8 cellular contexts compared by ENCODE assay signal in the genomic region with DNA sequence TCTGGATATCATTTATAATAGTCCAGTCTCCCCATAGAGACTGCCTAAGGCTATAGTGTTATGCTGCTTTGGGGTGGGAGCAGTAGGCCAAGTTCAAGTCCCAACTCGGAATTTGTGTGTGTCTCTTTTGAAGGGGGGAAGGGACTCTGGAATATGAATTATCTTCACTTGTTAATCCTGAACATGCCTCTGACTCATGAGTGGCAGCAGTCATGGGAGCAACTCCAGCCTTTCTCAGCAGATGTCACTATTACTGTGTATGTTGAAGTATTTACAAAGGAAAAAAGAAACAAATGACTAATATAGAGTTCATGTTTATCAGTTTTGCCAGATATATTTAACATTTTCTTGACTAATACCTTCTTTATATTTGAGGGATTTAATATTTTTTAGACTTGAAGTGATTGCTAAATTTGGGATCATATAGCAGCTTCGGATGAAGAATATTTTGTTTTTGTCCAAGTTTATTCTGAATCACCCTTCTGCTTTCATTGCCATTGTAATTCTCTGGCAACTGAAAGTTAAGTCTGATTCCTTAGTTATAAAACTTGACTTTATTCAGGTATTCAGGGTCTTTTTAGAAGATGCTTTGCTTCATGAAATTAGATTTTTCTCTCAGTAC. TPM values are rescaled to one million over a fixed set of nuclear protein-coding genes. Genes with fewer than 3 reads are reported as not detected.
DNase-seq lines count a peak whose midpoint lies in the region; ATAC-seq and TF ChIP-seq lines count a peak whose summit lies in the region.

No MANE protein-coding gene starts in this region.

- peak; percentile 72 for TF ChIP-seq CTCF in epithelial cell of esophagus (IDR thresholded peaks at IDR 0.05; ENCODE audit: insufficient read depth, low read depth, low read length, missing control alignments)

- H3K4me3 ChIP-seq in epithelial cell of esophagus (ENCODE audit: low read length) (no peak overlapping the region), Karpas-422 (ENCODE audit: low read length) (no peak overlapping the region)

- 0 out of 2 replicates have a peak, but pooled peaks cover 3% of the 10 kb centered on the region for H3K79me2 ChIP-seq in Karpas-422 (ENCODE audit: low read length)

- no peak overlapping the region for H3K27ac ChIP-seq in Karpas-422 (ENCODE audit: low read length)

- H3K36me3 Mint-ChIP-seq in activated CD4-positive, alpha-beta T cell treated with anti-CD3 and anti-CD28 coated beads, Interleukin-2, amount 10 ng/mL, durations not matched to agents 24 days and 14 days (ENCODE audit: low read depth) = peaks cover 55% of the 10 kb centered on the region

- no peak overlapping the region for H3K9ac ChIP-seq in Karpas-422 (ENCODE audit: low read length)

- peaks cover 85% of the 10 kb centered on the region; the same call in 1 of the 2 replicates for H3K36me3 ChIP-seq in Karpas-422 (ENCODE audit: insufficient read depth, low read length)

- 0 out of 2 replicates have a peak, but pooled peaks cover 7% of the 10 kb centered on the region for H4K20me1 ChIP-seq in Karpas-422 (ENCODE audit: insufficient read depth, low read depth, low read length)

- ATAC-seq in HG03460 (IDR thresholded peaks at IDR 0.05; ENCODE audit: unreplicated experiment) = no peak

- H3K27me3 ChIP-seq in Karpas-422 (ENCODE audit: low read length) = no peaks in the 10 kb centered on the region

- intact Hi-C loops in activated CD4-positive, alpha-beta T cell treated with anti-CD3 and anti-CD28 coated beads, Interleukin-2, amount 10 ng/mL, durations not matched to agents 24 days and 14 days (cut with micrococcal nuclease) = loop anchor here (1.0 to 5.0 kb wide), 2 partner anchors 101 to 157 kb away; no protein-coding TSS in a partner anchor

- no peak overlapping the region for H3K4me3 Mint-ChIP-seq in activated CD4-positive, alpha-beta T cell treated with anti-CD3 and anti-CD28 coated beads, Interleukin-2, amount 10 ng/mL, durations not matched to agents 24 days and 14 days

- H3K4me2 ChIP-seq in Karpas-422 (ENCODE audit: low read depth, low read length, poor library complexity, severe bottlenecking) = no peak overlapping the region

- H3K4me1 Mint-ChIP-seq in activated CD4-positive, alpha-beta T cell treated with anti-CD3 and anti-CD28 coated beads, Interleukin-2, amount 10 ng/mL, durations not matched to agents 24 days and 14 days = peaks cover 23% of the 10 kb centered on the region

- H3K27ac Mint-ChIP-seq in activated CD4-positive, alpha-beta T cell treated with anti-CD3 and anti-CD28 coated beads, Interleukin-2, amount 10 ng/mL, durations not matched to agents 24 days and 14 days = no peak overlapping the region

- H3K27me3 Mint-ChIP-seq in activated CD4-positive, alpha-beta T cell treated with anti-CD3 and anti-CD28 coated beads, Interleukin-2, amount 10 ng/mL, durations not matched to agents 24 days and 14 days = no peaks in the 10 kb centered on the region

- peak; percentile 71 for DNase-seq in activated CD4-positive, alpha-beta T cell treated with anti-CD3 and anti-CD28 coated beads, Interleukin-2, amount 10 ng/mL, durations not matched to agents 24 days and 14 days
- DNase-seq in activated CD4-positive, alpha-beta T cell treated with anti-CD3 and anti-CD28 coated beads for 1 hour = no peak
- DNase-seq in OCI-M1 (lab: John Stamatoyannopoulos, UW) (peak; percentile 68), epithelial cell of esophagus (ENCODE audit: low read depth) (peak; percentile 91), non-pigmented ciliary epithelial cell (ENCODE audit: low read depth) (peak; percentile 65), Karpas-422 (no peak)
- no peak for DNase-seq in central memory CD4-positive, alpha-beta T cell

- no peaks in the 10 kb centered on the region for H3K9me3 ChIP-seq in Karpas-422 (ENCODE audit: low read length)

- H2AFZ ChIP-seq in Karpas-422 (ENCODE audit: low read length) = no peak overlapping the region

- no peaks in the 10 kb centered on the region for H3K9me2 ChIP-seq in Karpas-422 (replicated peaks; ENCODE audit: insufficient read depth, low read length)

- no peaks in the 10 kb centered on the region for H3K9me3 Mint-ChIP-seq in activated CD4-positive, alpha-beta T cell treated with anti-CD3 and anti-CD28 coated beads, Interleukin-2, amount 10 ng/mL, durations not matched to agents 24 days and 14 days

- no peaks in the 10 kb centered on the region for H3K4me1 ChIP-seq in Karpas-422 (ENCODE audit: low read length)

RNA-seq across cellular contexts. Expression of a gene that starts 23.4 kb away (rescaled TPM):
- not detected in 2 replicates for total RNA-seq in activated CD4-positive, alpha-beta T cell treated with anti-CD3 and anti-CD28 coated beads, Interleukin-2, amount 10 ng/mL, durations not matched to agents 24 days and 14 days
- total RNA-seq in Karpas-422 (2014; rRNA removed; shearing (Covaris generic); ENCODE audit: low replicate concordance) = not detected in 2 replicates

Comparison
In these comparisons a context has a peak if more than half of its experiments do, and no peak if none do; other contexts are left out.
1. DNase-seq: peak in activated CD4-positive, alpha-beta T cell treated with anti-CD3 and anti-CD28 coated beads, Interleukin-2, amount 10 ng/mL, durations not matched to agents 24 days and 14 days (single experiment), OCI-M1 (single experiment), epithelial cell of esophagus (single experiment) and non-pigmented ciliary epithelial cell (single experiment); none in activated CD4-positive, alpha-beta T cell treated with anti-CD3 and anti-CD28 coated beads for 1 hour (single experiment), central memory CD4-positive, alpha-beta T cell (single experiment) and Karpas-422 (single experiment).